ENCODE assay signal across 30 cellular contexts in genomic region chr16:22089910-22090309, GRCh38. TPM values are rescaled to one million over a fixed set of nuclear protein-coding genes. Genes with fewer than 3 reads are reported as not detected.
"Had no signal": no experiment of that assay in that cellular context is flagged by ENCODE, and none has a peak within 500 bp of the region (broad histone marks: within the 10 kb centered on the region; RNA-seq: fewer than 3 reads in every experiment).

No MANE protein-coding gene starts in this region.

- H3K9me3 ChIP-seq: pancreas, prostate gland, right atrium auricular region, right lobe of liver, spleen, suprapubic skin, testis, tibial nerve, upper lobe of left lung, vagina had no signal

- H3K4me3 Mint-ChIP-seq: naive thymus-derived CD4-positive, alpha-beta T cell; natural killer cell; nephron; neural progenitor cell; stimulated activated memory B cell treated with anti-CD40 and anti-IgM and Interleukin-4, amounts not matched to agents 10 μg/mL and 1 μg/mL and 100 μg/mL, for 72 hours; stimulated activated naive CD8-positive, alpha-beta T cell treated with anti-CD3 and anti-CD28 coated beads, Interleukin-15, amount 100 ng/mL, for 72 hours had no signal

- H3K4me1 ChIP-seq: pancreas, prostate gland, right lobe of liver, spleen, suprapubic skin, testis, upper lobe of left lung, vagina had no signal

- ATAC-seq: naive thymus-derived CD4-positive, alpha-beta T cell; natural killer cell; pancreas; right lobe of liver; stimulated activated memory B cell treated with anti-CD40 and anti-IgM and Interleukin-4, amounts not matched to agents 10 μg/mL and 1 μg/mL and 100 μg/mL, for 72 hours; stimulated activated naive CD8-positive, alpha-beta T cell treated with anti-CD3 and anti-CD28 coated beads, Interleukin-15, amount 100 ng/mL, for 72 hours; stimulated activated naive CD8-positive, alpha-beta T cell treated with anti-CD3 and anti-CD28 coated beads, Interleukin-15, Interleukin-2, amounts not matched to agents 100 U/mL and 50 U/mL, for 24 hours had no signal

- H3K27me3 ChIP-seq: neural progenitor cell, pancreas, right atrium auricular region, right lobe of liver, spleen, suprapubic skin, testis, tibial nerve, upper lobe of left lung, vagina had no signal

- H3K36me3 ChIP-seq: neural progenitor cell, pancreas, prostate gland, right atrium auricular region, right lobe of liver, vagina had no signal

- H3K9me3 Mint-ChIP-seq: naive thymus-derived CD4-positive, alpha-beta T cell; natural killer cell; nephron; neural progenitor cell; stimulated activated memory B cell treated with anti-CD40 and anti-IgM and Interleukin-4, amounts not matched to agents 10 μg/mL and 1 μg/mL and 100 μg/mL, for 72 hours; stimulated activated naive CD8-positive, alpha-beta T cell treated with anti-CD3 and anti-CD28 coated beads, Interleukin-15, amount 100 ng/mL, for 72 hours had no signal

- H3K4me1 Mint-ChIP-seq: natural killer cell; stimulated activated memory B cell treated with anti-CD40 and anti-IgM and Interleukin-4, amounts not matched to agents 10 μg/mL and 1 μg/mL and 100 μg/mL, for 72 hours; stimulated activated naive CD8-positive, alpha-beta T cell treated with anti-CD3 and anti-CD28 coated beads, Interleukin-15, amount 100 ng/mL, for 72 hours had no signal

- H3K4me3 ChIP-seq: neural progenitor cell, pancreas, prostate gland, right atrium auricular region, right lobe of liver, skin epidermis, smooth muscle cell, spleen, suprapubic skin, testis, tibial nerve, upper lobe of left lung, vagina had no signal

- H3K36me3 Mint-ChIP-seq: natural killer cell had no signal

- H3K27ac ChIP-seq: neural progenitor cell, pancreas, prostate gland, right atrium auricular region, right lobe of liver, skin epidermis, spleen, suprapubic skin, testis, tibial nerve, upper lobe of left lung, vagina had no signal

- DNase-seq: naive thymus-derived CD4-positive, alpha-beta T cell; natural killer cell; occipital lobe; pancreas; retina; right lobe of liver; spleen; stimulated activated CD4-positive, alpha-beta T cell treated with anti-CD3 and anti-CD28 coated beads, Interleukin-12 subunit alpha, Interleukin-12 subunit beta, amount 100 ng/mL, for 4 hours; stimulated activated CD4-positive, alpha-beta T cell treated with anti-CD3 and anti-CD28 coated beads, Interleukin-1b, Interleukin-23, amount 100 ng/mL, for 48 hours; stimulated activated CD4-positive, alpha-beta T cell treated with anti-CD3 and anti-CD28 coated beads, Interleukin-4, amount 100 ng/mL, for 1 hour; stimulated activated CD4-positive, alpha-beta T cell treated with anti-CD3 and anti-CD28 coated beads, Interleukin-4, amount 100 ng/mL, for 4 hours; stimulated activated CD8-positive, alpha-beta memory T cell treated with anti-CD3 and anti-CD28 coated beads, Interleukin-4, amount 100 ng/mL, for 48 hours; stimulated activated naive CD4-positive, alpha-beta T cell; stimulated activated naive CD8-positive, alpha-beta T cell treated with anti-CD3 and anti-CD28 coated beads, Interleukin-15, amount 100 ng/mL, for 72 hours; stimulated activated naive CD8-positive, alpha-beta T cell treated with anti-CD3 and anti-CD28 coated beads, Interleukin-15, Interleukin-2, amounts not matched to agents 100 U/mL and 50 U/mL, for 24 hours; substantia nigra; testis; upper lobe of left lung had no signal

- H3K27ac Mint-ChIP-seq: naive thymus-derived CD4-positive, alpha-beta T cell; natural killer cell; nephron; neural progenitor cell; stimulated activated memory B cell treated with anti-CD40 and anti-IgM and Interleukin-4, amounts not matched to agents 10 μg/mL and 1 μg/mL and 100 μg/mL, for 72 hours; stimulated activated naive CD8-positive, alpha-beta T cell treated with anti-CD3 and anti-CD28 coated beads, Interleukin-15, amount 100 ng/mL, for 72 hours had no signal

RNA-seq across cellular contexts. Expression of gene VWA3A, which starts 2.4 kb away (rescaled TPM):
- total RNA-seq: posterior vena cava, pulmonary artery endothelial cell, right atrium auricular region, smooth muscle cell, vagina had no signal
- polyA plus RNA-seq: naive thymus-derived CD4-positive, alpha-beta T cell; smooth muscle cell had no signal
